In genomic region chr12:6916426-6917200, GRCh38 we compare ENCODE assay signal across 19 cellular contexts. TPM values are rescaled to one million over a fixed set of nuclear protein-coding genes. Genes with fewer than 3 reads are reported as not detected.
A peak's percentile ranks its signal among the peaks of the same experiment; 100 is the strongest.
DNase-seq lines count a peak whose midpoint lies in the region; ATAC-seq and TF ChIP-seq lines count a peak whose summit lies in the region.
"Had no signal": no experiment of that assay in that cellular context is flagged by ENCODE, and none has a peak within 500 bp of the region (broad histone marks: within the 10 kb centered on the region; RNA-seq: fewer than 3 reads in every experiment).

No MANE protein-coding gene starts in this region.

- H3K27ac ChIP-seq in A673 (ENCODE audit: low read depth, low read length, poor library complexity, severe bottlenecking): peak overlapping the region; percentile 30
- peak overlapping the region; percentile 18 for H3K27ac ChIP-seq in naive thymus-derived CD4-positive, alpha-beta T cell (ENCODE audit: low read depth, low read length)
- H3K27ac ChIP-seq: VCaP had no signal

- H3K4me3 ChIP-seq in A673 (ENCODE audit: low read depth, low read length, poor library complexity, severe bottlenecking) (no peak overlapping the region), Caco-2 (ENCODE audit: low read depth, low read length) (no peak overlapping the region)
- no peak overlapping the region for H3K4me3 ChIP-seq in naive thymus-derived CD4-positive, alpha-beta T cell (ENCODE audit: low read length)

- peaks cover 50% of the 10 kb centered on the region for H3K36me3 ChIP-seq in A673 (ENCODE audit: insufficient read depth, low read length, poor library complexity, severe bottlenecking)
- peaks cover 1% of the 10 kb centered on the region for H3K36me3 ChIP-seq in Caco-2 (ENCODE audit: control insufficient read depth, insufficient read depth, low read length)
- peaks cover 5 to 50% (median 11%) of the 10 kb centered on the region in 3 experiments for H3K36me3 ChIP-seq in naive thymus-derived CD4-positive, alpha-beta T cell (ENCODE audit: control insufficient read depth in 2 of 3, insufficient read depth in 3 of 3, low read length in 3 of 3)

- H3K36me3 Mint-ChIP-seq in Caco-2 (ENCODE audit: insufficient read depth, unreplicated experiment): peaks cover 7% of the 10 kb centered on the region
- peaks cover 74% of the 10 kb centered on the region for H3K36me3 Mint-ChIP-seq in activated T-helper 17 cell treated with anti-CD3 and anti-CD28 coated beads, Interleukin-2, amount 50 U/mL, for 72 hours (ENCODE audit: low read depth)
- H3K36me3 Mint-ChIP-seq in naive thymus-derived CD4-positive, alpha-beta T cell: peaks cover 0 to 35% (median 9%) of the 10 kb centered on the region in 5 donors
- H3K36me3 Mint-ChIP-seq in stimulated activated naive B cell treated with anti-CD40 and anti-IgM and Interleukin-4, amounts not matched to agents 10 μg/mL and 1 μg/mL and 100 μg/mL, for 72 hours: peaks cover 9 to 22% of the 10 kb centered on the region in 2 donors

- POLR2A ChIA-PET in A673 (lab: Charles Lee; ENCODE audit: low non-redundant PET) (no interaction called here), Caco-2 (lab: Charles Lee) (interaction anchor here (1.3 kb wide), 1 partner anchor 27 kb away, joined by 4 read pairs; the partner anchor contains the start of genes C12orf57 and RNU7-1)
- POLR2A ChIA-PET in naive thymus-derived CD4-positive, alpha-beta T cell (lab: Charles Lee): interaction anchor here (0.6 to 5.7 kb wide), 12 partner anchors 9 to 195 kb away, joined by 3 to 50 read pairs (median 6); partner anchors contain the start of genes ATN1, C12orf57, RNU7-1 and SPSB2

- BruUV-seq in A673 (replicated peaks; lab: Mats Ljungman, UMichigan): no TSS peak
- BruUV-seq in Caco-2 (replicated peaks; lab: Mats Ljungman, UMichigan): TSS peak; percentile 18

- ATAC-seq in activated T-helper 17 cell treated with anti-CD3 and anti-CD28 coated beads, Interleukin-2, amount 50 U/mL, for 72 hours (replicated peaks): no peak
- ATAC-seq in naive thymus-derived CD4-positive, alpha-beta T cell: no peak
- no peak for ATAC-seq in stimulated activated naive B cell treated with anti-CD40 and anti-IgM and Interleukin-4, amounts not matched to agents 10 μg/mL and 1 μg/mL and 100 μg/mL, for 72 hours (replicated peaks)

- H3K9me3 Mint-ChIP-seq in Caco-2 (ENCODE audit: unreplicated experiment): no peaks in the 10 kb centered on the region
- no peaks in the 10 kb centered on the region for H3K9me3 Mint-ChIP-seq in activated T-helper 17 cell treated with anti-CD3 and anti-CD28 coated beads, Interleukin-2, amount 50 U/mL, for 72 hours
- H3K9me3 Mint-ChIP-seq in naive thymus-derived CD4-positive, alpha-beta T cell: no peaks in the 10 kb centered on the region
- H3K9me3 Mint-ChIP-seq in stimulated activated naive B cell treated with anti-CD40 and anti-IgM and Interleukin-4, amounts not matched to agents 10 μg/mL and 1 μg/mL and 100 μg/mL, for 72 hours: no peaks in the 10 kb centered on the region

- H3K4me3 Mint-ChIP-seq in Caco-2 (ENCODE audit: unreplicated experiment): no peak overlapping the region
- H3K4me3 Mint-ChIP-seq in activated T-helper 17 cell treated with anti-CD3 and anti-CD28 coated beads, Interleukin-2, amount 50 U/mL, for 72 hours: peak overlapping the region; percentile 96
- H3K4me3 Mint-ChIP-seq in naive thymus-derived CD4-positive, alpha-beta T cell: peak overlapping the region in 8 of 10 donors; percentile 52 to 100 (median 92)
- no peak overlapping the region for H3K4me3 Mint-ChIP-seq in stimulated activated naive B cell treated with anti-CD40 and anti-IgM and Interleukin-4, amounts not matched to agents 10 μg/mL and 1 μg/mL and 100 μg/mL, for 72 hours

- peaks cover 9% of the 10 kb centered on the region for H3K4me1 Mint-ChIP-seq in Caco-2 (ENCODE audit: low read depth, unreplicated experiment)
- peaks cover 25% of the 10 kb centered on the region for H3K4me1 Mint-ChIP-seq in activated T-helper 17 cell treated with anti-CD3 and anti-CD28 coated beads, Interleukin-2, amount 50 U/mL, for 72 hours
- H3K4me1 Mint-ChIP-seq in naive thymus-derived CD4-positive, alpha-beta T cell: peaks cover 0 to 58% (median 36%) of the 10 kb centered on the region in 7 donors
- peaks cover 26 to 30% of the 10 kb centered on the region in 2 donors for H3K4me1 Mint-ChIP-seq in stimulated activated naive B cell treated with anti-CD40 and anti-IgM and Interleukin-4, amounts not matched to agents 10 μg/mL and 1 μg/mL and 100 μg/mL, for 72 hours

- H3K27me3 Mint-ChIP-seq in Caco-2 (ENCODE audit: insufficient read depth, unreplicated experiment): no peaks in the 10 kb centered on the region
- H3K27me3 Mint-ChIP-seq in activated T-helper 17 cell treated with anti-CD3 and anti-CD28 coated beads, Interleukin-2, amount 50 U/mL, for 72 hours: no peaks in the 10 kb centered on the region
- peaks cover 0 to 4% (median 0%) of the 10 kb centered on the region in 5 donors for H3K27me3 Mint-ChIP-seq in naive thymus-derived CD4-positive, alpha-beta T cell
- H3K27me3 Mint-ChIP-seq in stimulated activated naive B cell treated with anti-CD40 and anti-IgM and Interleukin-4, amounts not matched to agents 10 μg/mL and 1 μg/mL and 100 μg/mL, for 72 hours: peaks cover 7 to 10% of the 10 kb centered on the region in 2 donors

- CTCF ChIA-PET in A673 (lab: Charles Lee) (interaction anchor here (0.6 to 1.1 kb wide), 2 partner anchors 9 to 161 kb away, joined by 3 read pairs; no protein-coding TSS in a partner anchor), Caco-2 (lab: Charles Lee) (interaction anchor here (0.6 to 1.7 kb wide), 3 partner anchors 15 to 706 kb away, joined by 3 to 5 read pairs (median 5); no protein-coding TSS in a partner anchor)
- CTCF ChIA-PET in naive thymus-derived CD4-positive, alpha-beta T cell (lab: Charles Lee): interaction anchor here (1.2 to 1.6 kb wide), 2 partner anchors 27 to 44 kb away, joined by 3 to 4 read pairs; partner anchors contain the start of genes C12orf57, RNU7-1 and SPSB2

- no peaks in the 10 kb centered on the region for H3K27me3 ChIP-seq in A673 (replicated peaks; ENCODE audit: insufficient read depth, low read depth, low read length, poor library complexity)
- no peaks in the 10 kb centered on the region for H3K27me3 ChIP-seq in Caco-2 (replicated peaks; ENCODE audit: control insufficient read depth, insufficient read depth, low read length)
- no peaks in the 10 kb centered on the region for H3K27me3 ChIP-seq in naive thymus-derived CD4-positive, alpha-beta T cell (ENCODE audit: control insufficient read depth in 2 of 2, insufficient read depth in 2 of 2, low read length in 2 of 2)

- H3K4me1 ChIP-seq in A673 (ENCODE audit: insufficient read depth, low read length, poor library complexity, severe bottlenecking) (peaks cover 13% of the 10 kb centered on the region), Caco-2 (peaks cover 14% of the 10 kb centered on the region)
- peaks cover 11 to 14% of the 10 kb centered on the region in 2 donors for H3K4me1 ChIP-seq in naive thymus-derived CD4-positive, alpha-beta T cell (ENCODE audit: control insufficient read depth in 2 of 2, insufficient read depth in 2 of 2, low read length in 2 of 2)

- no peak overlapping the region for H3K27ac Mint-ChIP-seq in Caco-2 (ENCODE audit: unreplicated experiment)
- peak overlapping the region; percentile 93 for H3K27ac Mint-ChIP-seq in activated T-helper 17 cell treated with anti-CD3 and anti-CD28 coated beads, Interleukin-2, amount 50 U/mL, for 72 hours
- peak overlapping the region in 8 of 9 donors; percentile 13 to 90 (median 54) for H3K27ac Mint-ChIP-seq in naive thymus-derived CD4-positive, alpha-beta T cell
- H3K27ac Mint-ChIP-seq in stimulated activated naive B cell treated with anti-CD40 and anti-IgM and Interleukin-4, amounts not matched to agents 10 μg/mL and 1 μg/mL and 100 μg/mL, for 72 hours: no peak overlapping the region

- TF ChIP-seq CTCF in A673 (conservative IDR thresholded peaks at IDR 0.05; ENCODE audit: low read depth, low read length): no peak
- no peak for TF ChIP-seq CTCF in Caco-2 (IDR thresholded peaks at IDR 0.05; ENCODE audit: insufficient read depth in 1 of 2, low read depth in 1 of 2, low read length in 1 of 2, severe bottlenecking in 1 of 2, unreplicated experiment in 1 of 2)

- no peak for DNase-seq in A673 (ENCODE audit: low spot score)
- DNase-seq in Caco-2: no peak
- DNase-seq in naive thymus-derived CD4-positive, alpha-beta T cell: no peak
- no peak for DNase-seq in GM19240 (ENCODE audit: insufficient read length, low spot score)
- no peak for DNase-seq in stimulated activated naive B cell treated with anti-CD40 and anti-IgM and Interleukin-4, amounts not matched to agents 10 μg/mL and 1 μg/mL and 100 μg/mL, for 72 hours
- no peak for DNase-seq in DMS153 treated with DMSO at 0.1 percent for 48 hours (lab: John Stamatoyannopoulos, UW; ENCODE audit: unreplicated experiment)
- DNase-seq in activated effector memory CD4-positive, alpha-beta T cell treated with anti-CD3 and anti-CD28 coated beads, Interleukin-2, amount 50 U/mL, for 16 hours: no peak
- DNase-seq: activated gamma-delta T cell; C1 segment of cervical spinal cord; GDM1; KG1; NCI-H1694; SIG-M5; stimulated activated CD4-positive, alpha-beta T cell treated with anti-CD3 and anti-CD28 coated beads, Interleukin-4, amount 100 ng/mL, for 4 hours had no signal

- H3K9me3 ChIP-seq in A673 (ENCODE audit: low read depth, low read length, poor library complexity, severe bottlenecking): no peaks in the 10 kb centered on the region
- H3K9me3 ChIP-seq in Caco-2: no peaks in the 10 kb centered on the region
- H3K9me3 ChIP-seq in naive thymus-derived CD4-positive, alpha-beta T cell (ENCODE audit: control insufficient read depth in 2 of 3, low read length in 3 of 3): no peaks in the 10 kb centered on the region

- intact Hi-C loops in A673 (cut with micrococcal nuclease; ENCODE audit: unreplicated experiment): no loop called here
- intact Hi-C loops in Caco-2 (cut with micrococcal nuclease; ENCODE audit: unreplicated experiment): no loop called here
- intact Hi-C loops in naive thymus-derived CD4-positive, alpha-beta T cell (cut with micrococcal nuclease): no loop called here

RNA-seq across cellular contexts. Expression of gene ENO2, which starts 2.2 kb away (rescaled TPM):
- total RNA-seq in A673 (2021): 138 and 155 TPM in 2 replicates
- 23.2 and 25.3 TPM in 2 replicates for total RNA-seq in Caco-2 (2022)
- total RNA-seq in activated T-helper 17 cell treated with anti-CD3 and anti-CD28 coated beads, Interleukin-2, amount 50 U/mL, for 72 hours: 100 to 1,000 TPM; 234 to 858 TPM
- 100 to 1,000 TPM in 3 of 5 experiments, 10 to 100 TPM in 2; 65.3 to 193 (median 178) TPM for total RNA-seq in naive thymus-derived CD4-positive, alpha-beta T cell
- polyA plus RNA-seq in naive thymus-derived CD4-positive, alpha-beta T cell: 10 to 100 TPM; 22.5 to 31.0 TPM

RNA-seq across cellular contexts. Expression of gene ATN1, which starts 11.1 kb away (rescaled TPM):
- total RNA-seq in A673 (2021) (139 and 144 TPM in 2 replicates), Caco-2 (2022) (126 TPM in 2 replicates)
- 10 to 100 TPM; 34.0 to 62.3 TPM for total RNA-seq in activated T-helper 17 cell treated with anti-CD3 and anti-CD28 coated beads, Interleukin-2, amount 50 U/mL, for 72 hours
- 10 to 100 TPM; 29.5 to 42.2 (median 34.4) TPM for total RNA-seq in naive thymus-derived CD4-positive, alpha-beta T cell
- polyA plus RNA-seq in naive thymus-derived CD4-positive, alpha-beta T cell: 1 to 10 TPM in 1 of 2 donors, under 1 TPM in 1; 0.95 to 2.0 TPM

RNA-seq across cellular contexts. Expression of gene LRRC23, which starts 12.0 kb away (rescaled TPM):
- total RNA-seq in A673 (2021) (7.7 and 13.6 TPM in 2 replicates), Caco-2 (2022) (7.8 and 8.6 TPM in 2 replicates)
- total RNA-seq in activated T-helper 17 cell treated with anti-CD3 and anti-CD28 coated beads, Interleukin-2, amount 50 U/mL, for 72 hours: 1 to 10 TPM; 4.4 to 7.6 TPM
- 10 to 100 TPM in 1 of 5 experiments, 1 to 10 TPM in 4; 6.6 to 12.1 (median 7.3) TPM for total RNA-seq in naive thymus-derived CD4-positive, alpha-beta T cell
- polyA plus RNA-seq in naive thymus-derived CD4-positive, alpha-beta T cell: 1 to 10 TPM; 4.5 to 5.4 TPM

RNA-seq across cellular contexts. Expression of gene RNU7-1, which starts 27.0 kb away (rescaled TPM):
- total RNA-seq in A673 (2021) (not detected in 2 replicates), Caco-2 (2022) (not detected in 2 replicates)
- not detected for total RNA-seq in activated T-helper 17 cell treated with anti-CD3 and anti-CD28 coated beads, Interleukin-2, amount 50 U/mL, for 72 hours
- total RNA-seq in naive thymus-derived CD4-positive, alpha-beta T cell: not detected
- not detected for polyA plus RNA-seq in naive thymus-derived CD4-positive, alpha-beta T cell
- total RNA-seq: fibroblast of lung, mesenteric fat pad, pulmonary artery endothelial cell had no signal
- polyA plus RNA-seq: fibroblast of lung had no signal

RNA-seq across cellular contexts. Expression of gene C12orf57, which starts 27.2 kb away (rescaled TPM):
- 226 and 260 TPM in 2 replicates for total RNA-seq in A673 (2021)
- total RNA-seq in Caco-2 (2022): 111 TPM in 2 replicates
- total RNA-seq in activated T-helper 17 cell treated with anti-CD3 and anti-CD28 coated beads, Interleukin-2, amount 50 U/mL, for 72 hours: 100 to 1,000 TPM; 192 to 307 TPM
- total RNA-seq in naive thymus-derived CD4-positive, alpha-beta T cell: 100 to 1,000 TPM; 148 to 592 (median 362) TPM
- polyA plus RNA-seq in naive thymus-derived CD4-positive, alpha-beta T cell: 100 to 1,000 TPM; 394 to 401 TPM

Comparison
In these comparisons a context has a peak if more than half of its experiments do, and no peak if none do; other contexts are left out.
1. H3K27ac Mint-ChIP-seq: peak in activated T-helper 17 cell treated with anti-CD3 and anti-CD28 coated beads, Interleukin-2, amount 50 U/mL, for 72 hours (single experiment) and naive thymus-derived CD4-positive, alpha-beta T cell (8 of 9); none in Caco-2 (single experiment) and stimulated activated naive B cell treated with anti-CD40 and anti-IgM and Interleukin-4, amounts not matched to agents 10 μg/mL and 1 μg/mL and 100 μg/mL, for 72 hours (single experiment).
2. H3K4me3 Mint-ChIP-seq: peak in activated T-helper 17 cell treated with anti-CD3 and anti-CD28 coated beads, Interleukin-2, amount 50 U/mL, for 72 hours (single experiment) and naive thymus-derived CD4-positive, alpha-beta T cell (8 of 10); none in Caco-2 (single experiment) and stimulated activated naive B cell treated with anti-CD40 and anti-IgM and Interleukin-4, amounts not matched to agents 10 μg/mL and 1 μg/mL and 100 μg/mL, for 72 hours (0 of 2).